3 cellular contexts compared by ENCODE assay signal in genomic region chr18:80056095-80056494, GRCh38.
A peak's percentile ranks its signal among the peaks of the same experiment; 100 is the strongest.
TF ChIP-seq lines count a peak whose summit lies in the region.

No MANE protein-coding gene starts in this region.

TF ChIP-seq in HepG2, 621 proteins besides CTCF, POLR2A, EP300 and RAD21:
- peak; percentile 99 for TF ChIP-seq ZNF317 (CRISPR knock-in tag; IDR thresholded peaks at IDR 0.05)
- TF ChIP-seq, protein P1, sequence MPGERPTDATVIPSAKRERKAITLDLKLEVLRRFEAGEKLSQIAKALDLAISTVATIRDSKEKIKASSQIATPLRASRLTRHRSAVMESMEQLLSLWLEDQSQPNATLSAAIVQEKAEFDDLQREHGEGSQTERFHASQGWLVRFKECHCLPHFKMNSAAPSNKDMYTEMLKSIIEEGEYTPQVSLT (CRISPR knock-in tag; IDR thresholded peaks at IDR 0.05; ENCODE audit: borderline replicate concordance, low read depth): no peak
TF ChIP-seq in HepG2: peak in this region for 1.

TF ChIP-seq in HEK293, 187 proteins besides CTCF, POLR2A, EP300 and RAD21 (continues in another document):
- TF ChIP-seq ZNF19 (tag by site-specific recombination; IDR thresholded peaks at IDR 0.05; ENCODE audit: low read depth) (no peak), ZNF148 (tag by site-specific recombination; IDR thresholded peaks at IDR 0.05; ENCODE audit: borderline replicate concordance) (no peak), PATZ1 (tag by site-specific recombination; IDR thresholded peaks at IDR 0.05) (no peak), REPIN1 (tag by site-specific recombination; IDR thresholded peaks at IDR 0.05; ENCODE audit: low read depth) (no peak), KLF7 (tag by site-specific recombination; IDR thresholded peaks at IDR 0.05; ENCODE audit: borderline replicate concordance) (no peak), SETDB1 (IDR thresholded peaks at IDR 0.05; ENCODE audit: insufficient read length, low read length) (peak; percentile 72), ZNF701 (tag by site-specific recombination; IDR thresholded peaks at IDR 0.05) (no peak), KLF8 (tag by site-specific recombination; IDR thresholded peaks at IDR 0.05) (no peak), ZNF324 (tag by site-specific recombination; IDR thresholded peaks at IDR 0.05) (no peak), ZNF18 (tag by site-specific recombination; IDR thresholded peaks at IDR 0.05) (no peak), ZNF610 (tag by site-specific recombination; IDR thresholded peaks at IDR 0.05; ENCODE audit: borderline replicate concordance) (0 out of 2 replicates have a peak, but pooled peaks have one; percentile 28), ZNF510 (tag by site-specific recombination; IDR thresholded peaks at IDR 0.05; ENCODE audit: insufficient replicate concordance) (peak; percentile 10), SCRT2 (tag by site-specific recombination; IDR thresholded peaks at IDR 0.05) (no peak)
- TF ChIP-seq, protein P2, sequence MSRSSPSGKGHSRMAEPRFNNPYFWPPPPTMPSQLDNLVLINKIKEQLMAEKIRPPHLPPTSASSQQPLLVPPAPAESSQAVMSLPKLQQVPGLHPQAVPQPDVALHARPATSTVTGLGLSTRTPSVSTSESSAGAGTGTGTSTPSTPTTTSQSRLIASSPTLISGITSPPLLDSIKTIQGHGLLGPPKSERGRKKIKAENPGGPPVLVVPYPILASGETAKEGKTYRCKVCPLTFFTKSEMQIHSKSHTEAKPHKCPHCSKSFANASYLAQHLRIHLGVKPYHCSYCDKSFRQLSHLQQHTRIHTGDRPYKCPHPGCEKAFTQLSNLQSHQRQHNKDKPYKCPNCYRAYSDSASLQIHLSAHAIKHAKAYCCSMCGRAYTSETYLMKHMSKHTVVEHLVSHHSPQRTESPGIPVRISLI (tag by site-specific recombination; IDR thresholded peaks at IDR 0.05): no peak
- TF ChIP-seq, protein P3, sequence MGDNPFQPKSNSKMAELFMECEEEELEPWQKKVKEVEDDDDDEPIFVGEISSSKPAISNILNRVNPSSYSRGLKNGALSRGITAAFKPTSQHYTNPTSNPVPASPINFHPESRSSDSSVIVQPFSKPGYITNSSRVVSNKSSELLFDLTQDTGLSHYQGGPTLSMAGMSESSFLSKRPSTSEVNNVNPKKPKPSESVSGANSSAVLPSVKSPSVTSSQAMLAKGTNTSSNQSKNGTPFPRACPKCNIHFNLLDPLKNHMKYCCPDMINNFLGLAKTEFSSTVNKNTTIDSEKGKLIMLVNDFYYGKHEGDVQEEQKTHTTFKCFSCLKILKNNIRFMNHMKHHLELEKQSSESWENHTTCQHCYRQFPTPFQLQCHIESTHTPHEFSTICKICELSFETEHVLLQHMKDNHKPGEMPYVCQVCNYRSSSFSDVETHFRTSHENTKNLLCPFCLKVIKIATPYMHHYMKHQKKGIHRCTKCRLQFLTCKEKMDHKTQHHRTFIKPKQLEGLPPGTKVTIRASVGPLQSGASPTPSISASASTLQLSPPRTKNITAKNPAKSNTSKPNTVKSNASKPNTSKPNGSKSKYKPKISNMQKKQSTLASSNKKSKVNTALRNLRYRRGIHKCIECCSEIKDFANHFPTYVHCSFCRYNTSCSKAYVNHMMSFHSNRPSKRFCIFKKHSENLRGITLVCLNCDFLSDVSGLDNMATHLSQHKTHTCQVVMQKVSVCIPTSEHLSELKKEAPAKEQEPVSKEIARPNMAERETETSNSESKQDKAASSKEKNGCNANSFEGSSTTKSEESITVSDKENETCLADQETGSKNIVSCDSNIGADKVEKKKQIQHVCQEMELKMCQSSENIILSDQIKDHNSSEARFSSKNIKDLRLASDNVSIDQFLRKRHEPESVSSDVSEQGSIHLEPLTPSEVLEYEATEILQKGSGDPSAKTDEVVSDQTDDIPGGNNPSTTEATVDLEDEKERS (tag by site-specific recombination; IDR thresholded peaks at IDR 0.05): peak; percentile 81; the same call in 1 of the 2 replicates

TF ChIP-seq in WTC11, 78 proteins besides CTCF, POLR2A, EP300 and RAD21:
- no peak for TF ChIP-seq ZNF425 (CRISPR knock-in tag; conservative IDR thresholded peaks at IDR 0.05)
- TF ChIP-seq RORB (CRISPR knock-in tag; IDR thresholded peaks at IDR 0.05): no peak
- TF ChIP-seq ZNF317 (CRISPR knock-in tag; IDR thresholded peaks at IDR 0.05; ENCODE audit: borderline replicate concordance, low read depth): peak; percentile 96
- TF ChIP-seq, protein P4, sequence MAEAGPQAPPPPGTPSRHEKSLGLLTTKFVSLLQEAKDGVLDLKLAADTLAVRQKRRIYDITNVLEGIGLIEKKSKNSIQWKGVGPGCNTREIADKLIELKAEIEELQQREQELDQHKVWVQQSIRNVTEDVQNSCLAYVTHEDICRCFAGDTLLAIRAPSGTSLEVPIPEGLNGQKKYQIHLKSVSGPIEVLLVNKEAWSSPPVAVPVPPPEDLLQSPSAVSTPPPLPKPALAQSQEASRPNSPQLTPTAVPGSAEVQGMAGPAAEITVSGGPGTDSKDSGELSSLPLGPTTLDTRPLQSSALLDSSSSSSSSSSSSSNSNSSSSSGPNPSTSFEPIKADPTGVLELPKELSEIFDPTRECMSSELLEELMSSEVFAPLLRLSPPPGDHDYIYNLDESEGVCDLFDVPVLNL (CRISPR knock-in tag; IDR thresholded peaks at IDR 0.05; ENCODE audit: borderline replicate concordance, low read depth): no peak
- TF ChIP-seq ZNF121 (CRISPR knock-in tag; IDR thresholded peaks at IDR 0.05): no peak
